19 cellular contexts compared by ENCODE assay signal in genomic region chr17:42405076-42405475, GRCh38. TPM values are rescaled to one million over a fixed set of nuclear protein-coding genes. Genes with fewer than 3 reads are reported as not detected.
"Had no signal": no experiment of that assay in that cellular context is flagged by ENCODE, and none has a peak within 500 bp of the region (broad histone marks: within the 10 kb centered on the region; RNA-seq: fewer than 3 reads in every experiment).

No MANE protein-coding gene starts in this region.

- H3K9me3 ChIP-seq: breast epithelium, pancreas, right lobe of liver had no signal

- H3K27ac ChIP-seq: pancreas, right lobe of liver had no signal

- H3K36me3 ChIP-seq: breast epithelium, pancreas, right lobe of liver had no signal

- H3K27me3 ChIP-seq: breast epithelium, pancreas, right lobe of liver had no signal

- FAIRE-seq: kidney, pancreas had no signal

- H3K27ac Mint-ChIP-seq: activated B cell treated with CpG ODN at 0.5 μM for 24 hours; activated CD4-positive, alpha-beta memory T cell treated with anti-CD3 and anti-CD28 coated beads, Interleukin-2, amount 10 ng/mL, durations not matched to agents 7 days and 5 days; activated T-cell treated with anti-CD3 and anti-CD28 coated beads, Interleukin-2, amount 50 U/mL, for 24 hours; stimulated activated memory B cell treated with anti-CD40 and anti-IgM and Interleukin-4, amounts not matched to agents 10 μg/mL and 1 μg/mL and 100 μg/mL, for 72 hours; T-cell; type B pancreatic cell had no signal

- ATAC-seq: left lobe of liver; naive thymus-derived CD8-positive, alpha-beta T cell; pancreas; right lobe of liver; SK-N-SH treated with all-trans-retinoic acid at 6 μM for 48 hours; stimulated activated memory B cell treated with anti-CD40 and anti-IgM and Interleukin-4, amounts not matched to agents 10 μg/mL and 1 μg/mL and 100 μg/mL, for 72 hours; T-cell had no signal

- H3K9me3 Mint-ChIP-seq: activated B cell treated with CpG ODN at 0.5 μM for 24 hours; activated CD4-positive, alpha-beta memory T cell treated with anti-CD3 and anti-CD28 coated beads, Interleukin-2, amount 10 ng/mL, durations not matched to agents 7 days and 5 days; activated T-cell treated with anti-CD3 and anti-CD28 coated beads, Interleukin-2, amount 50 U/mL, for 24 hours; naive thymus-derived CD8-positive, alpha-beta T cell; stimulated activated memory B cell treated with anti-CD40 and anti-IgM and Interleukin-4, amounts not matched to agents 10 μg/mL and 1 μg/mL and 100 μg/mL, for 72 hours; T-cell; type B pancreatic cell had no signal

- H3K4me3 Mint-ChIP-seq: activated B cell treated with CpG ODN at 0.5 μM for 24 hours; activated CD4-positive, alpha-beta memory T cell treated with anti-CD3 and anti-CD28 coated beads, Interleukin-2, amount 10 ng/mL, durations not matched to agents 7 days and 5 days; activated T-cell treated with anti-CD3 and anti-CD28 coated beads, Interleukin-2, amount 50 U/mL, for 24 hours; naive thymus-derived CD8-positive, alpha-beta T cell; stimulated activated memory B cell treated with anti-CD40 and anti-IgM and Interleukin-4, amounts not matched to agents 10 μg/mL and 1 μg/mL and 100 μg/mL, for 72 hours; T-cell; type B pancreatic cell had no signal

- H3K27me3 Mint-ChIP-seq: activated T-cell treated with anti-CD3 and anti-CD28 coated beads, Interleukin-2, amount 50 U/mL, for 24 hours; naive thymus-derived CD8-positive, alpha-beta T cell; stimulated activated memory B cell treated with anti-CD40 and anti-IgM and Interleukin-4, amounts not matched to agents 10 μg/mL and 1 μg/mL and 100 μg/mL, for 72 hours had no signal

- H3K36me3 Mint-ChIP-seq: naive thymus-derived CD8-positive, alpha-beta T cell; stimulated activated memory B cell treated with anti-CD40 and anti-IgM and Interleukin-4, amounts not matched to agents 10 μg/mL and 1 μg/mL and 100 μg/mL, for 72 hours; T-cell had no signal

- H3K4me3 ChIP-seq: breast epithelium, pancreas, right lobe of liver had no signal

- DNase-seq: activated B cell treated with CpG ODN at 0.5 μM for 24 hours; activated CD4-positive, alpha-beta memory T cell treated with anti-CD3 and anti-CD28 coated beads, Interleukin-2, amount 10 ng/mL, durations not matched to agents 7 days and 5 days; activated CD4-positive, alpha-beta T cell treated with anti-CD3 and anti-CD28 coated beads for 4 hours; activated naive CD4-positive, alpha-beta T cell treated with anti-CD3 and anti-CD28 coated beads, Interleukin-2, amount 50 U/mL, for 16 hours; activated T-cell treated with anti-CD3 and anti-CD28 coated beads, Interleukin-2, amount 50 U/mL, for 24 hours; cerebellar nuclear complex; effector CD8-positive, alpha-beta T cell; foreskin fibroblast; kidney; naive thymus-derived CD8-positive, alpha-beta T cell; stimulated activated CD4-positive, alpha-beta T cell treated with anti-CD3 and anti-CD28 coated beads, Interleukin-4, amount 100 ng/mL, for 4 hours; T-cell had no signal

RNA-seq across cellular contexts. Expression of gene CAVIN1, which starts 18.0 kb away (rescaled TPM):
- total RNA-seq: naive thymus-derived CD8-positive, alpha-beta T cell had no signal
